ENCODE assay signal across 1 cellular context in the genomic region with DNA sequence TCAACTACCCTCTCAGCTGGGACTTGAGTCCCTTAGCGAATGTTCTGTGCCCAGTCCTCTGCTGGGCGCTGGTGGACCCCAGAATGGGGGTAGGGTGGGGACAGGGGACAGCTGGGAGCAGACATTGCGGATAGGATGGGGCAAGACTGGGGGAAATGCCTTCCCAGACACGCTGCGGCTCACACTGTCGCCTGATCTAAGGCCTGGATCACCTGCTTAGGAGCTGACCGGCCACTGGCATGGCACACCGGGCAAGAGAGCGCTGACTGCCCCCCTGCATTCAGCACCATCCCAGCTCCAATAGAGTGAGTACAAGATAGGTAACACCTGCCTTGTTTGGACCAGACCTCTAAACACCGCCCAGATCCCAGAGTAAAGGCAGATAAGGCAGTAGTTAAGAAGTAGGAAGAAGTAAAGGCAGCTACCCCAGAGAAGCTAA.
TF ChIP-seq lines count a peak whose summit lies in the region.

No MANE protein-coding gene starts in this region.

TF ChIP-seq in K562, 482 proteins besides CTCF, POLR2A, EP300 and RAD21:
- no peak for TF ChIP-seq FOXK1 (CRISPR knock-in tag; IDR thresholded peaks at IDR 0.05; ENCODE audit: borderline replicate concordance)
- no peak for TF ChIP-seq DIDO1 (tag; IDR thresholded peaks at IDR 0.05; ENCODE audit: low read depth)
- no peak for TF ChIP-seq GABPA (tag; conservative IDR thresholded peaks at IDR 0.05; ENCODE audit: low read depth)
- no peak for TF ChIP-seq CBFA2T3 (IDR thresholded peaks at IDR 0.05)
- TF ChIP-seq BDP1 (IDR thresholded peaks at IDR 0.05; ENCODE audit: insufficient read depth, insufficient read length) = no peak
- TF ChIP-seq ZNF165 (CRISPR knock-in tag; IDR thresholded peaks at IDR 0.05; ENCODE audit: borderline replicate concordance) = no peak
- TF ChIP-seq CHD1 (IDR thresholded peaks at IDR 0.05; ENCODE audit: low read length) = peak; percentile 34
- no peak for TF ChIP-seq PHF21A (IDR thresholded peaks at IDR 0.05; ENCODE audit: borderline replicate concordance, low read depth)
- peak; percentile 2 for TF ChIP-seq HNRNPLL (IDR thresholded peaks at IDR 0.05; ENCODE audit: low read depth, low read length, poor library complexity, severe bottlenecking)
- TF ChIP-seq PHTF2 (CRISPR knock-in tag; IDR thresholded peaks at IDR 0.05) = no peak
- no peak for TF ChIP-seq MBD2 (IDR thresholded peaks at IDR 0.05; ENCODE audit: borderline replicate concordance, low read depth)
- TF ChIP-seq, protein P1, sequence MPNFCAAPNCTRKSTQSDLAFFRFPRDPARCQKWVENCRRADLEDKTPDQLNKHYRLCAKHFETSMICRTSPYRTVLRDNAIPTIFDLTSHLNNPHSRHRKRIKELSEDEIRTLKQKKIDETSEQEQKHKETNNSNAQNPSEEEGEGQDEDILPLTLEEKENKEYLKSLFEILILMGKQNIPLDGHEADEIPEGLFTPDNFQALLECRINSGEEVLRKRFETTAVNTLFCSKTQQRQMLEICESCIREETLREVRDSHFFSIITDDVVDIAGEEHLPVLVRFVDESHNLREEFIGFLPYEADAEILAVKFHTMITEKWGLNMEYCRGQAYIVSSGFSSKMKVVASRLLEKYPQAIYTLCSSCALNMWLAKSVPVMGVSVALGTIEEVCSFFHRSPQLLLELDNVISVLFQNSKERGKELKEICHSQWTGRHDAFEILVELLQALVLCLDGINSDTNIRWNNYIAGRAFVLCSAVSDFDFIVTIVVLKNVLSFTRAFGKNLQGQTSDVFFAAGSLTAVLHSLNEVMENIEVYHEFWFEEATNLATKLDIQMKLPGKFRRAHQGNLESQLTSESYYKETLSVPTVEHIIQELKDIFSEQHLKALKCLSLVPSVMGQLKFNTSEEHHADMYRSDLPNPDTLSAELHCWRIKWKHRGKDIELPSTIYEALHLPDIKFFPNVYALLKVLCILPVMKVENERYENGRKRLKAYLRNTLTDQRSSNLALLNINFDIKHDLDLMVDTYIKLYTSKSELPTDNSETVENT (CRISPR knock-in tag; IDR thresholded peaks at IDR 0.05) = peak; percentile 67
- no peak for TF ChIP-seq EGR1 (conservative IDR thresholded peaks at IDR 0.05)
- no peak for TF ChIP-seq ILF3 (IDR thresholded peaks at IDR 0.05; ENCODE audit: borderline replicate concordance)
- no peak for TF ChIP-seq MYNN (IDR thresholded peaks at IDR 0.05)
- no peak for TF ChIP-seq MYNN (CRISPR knock-in tag; IDR thresholded peaks at IDR 0.05)
- TF ChIP-seq JUNB (CRISPR knock-in tag; conservative IDR thresholded peaks at IDR 0.05) = no peak
- TF ChIP-seq, protein P2, sequence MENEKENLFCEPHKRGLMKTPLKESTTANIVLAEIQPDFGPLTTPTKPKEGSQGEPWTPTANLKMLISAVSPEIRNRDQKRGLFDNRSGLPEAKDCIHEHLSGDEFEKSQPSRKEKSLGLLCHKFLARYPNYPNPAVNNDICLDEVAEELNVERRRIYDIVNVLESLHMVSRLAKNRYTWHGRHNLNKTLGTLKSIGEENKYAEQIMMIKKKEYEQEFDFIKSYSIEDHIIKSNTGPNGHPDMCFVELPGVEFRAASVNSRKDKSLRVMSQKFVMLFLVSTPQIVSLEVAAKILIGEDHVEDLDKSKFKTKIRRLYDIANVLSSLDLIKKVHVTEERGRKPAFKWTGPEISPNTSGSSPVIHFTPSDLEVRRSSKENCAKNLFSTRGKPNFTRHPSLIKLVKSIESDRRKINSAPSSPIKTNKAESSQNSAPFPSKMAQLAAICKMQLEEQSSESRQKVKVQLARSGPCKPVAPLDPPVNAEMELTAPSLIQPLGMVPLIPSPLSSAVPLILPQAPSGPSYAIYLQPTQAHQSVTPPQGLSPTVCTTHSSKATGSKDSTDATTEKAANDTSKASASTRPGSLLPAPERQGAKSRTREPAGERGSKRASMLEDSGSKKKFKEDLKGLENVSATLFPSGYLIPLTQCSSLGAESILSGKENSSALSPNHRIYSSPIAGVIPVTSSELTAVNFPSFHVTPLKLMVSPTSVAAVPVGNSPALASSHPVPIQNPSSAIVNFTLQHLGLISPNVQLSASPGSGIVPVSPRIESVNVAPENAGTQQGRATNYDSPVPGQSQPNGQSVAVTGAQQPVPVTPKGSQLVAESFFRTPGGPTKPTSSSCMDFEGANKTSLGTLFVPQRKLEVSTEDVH (IDR thresholded peaks at IDR 0.05; ENCODE audit: low read depth, partially characterized antibody) = no peak
- TF ChIP-seq NFATC3 (IDR thresholded peaks at IDR 0.05) = no peak
- TF ChIP-seq SRSF3 (IDR thresholded peaks at IDR 0.05; ENCODE audit: insufficient read depth, low read length) = 0 out of 2 replicates have a peak, but pooled peaks have one; percentile 29
- TF ChIP-seq PHB2 (IDR thresholded peaks at IDR 0.05; ENCODE audit: low read depth) = no peak
- TF ChIP-seq HDAC6 (IDR thresholded peaks at IDR 0.05; ENCODE audit: low read depth, low read length) = no peak
- no peak for TF ChIP-seq HLTF (IDR thresholded peaks at IDR 0.05)
- TF ChIP-seq, protein P3, sequence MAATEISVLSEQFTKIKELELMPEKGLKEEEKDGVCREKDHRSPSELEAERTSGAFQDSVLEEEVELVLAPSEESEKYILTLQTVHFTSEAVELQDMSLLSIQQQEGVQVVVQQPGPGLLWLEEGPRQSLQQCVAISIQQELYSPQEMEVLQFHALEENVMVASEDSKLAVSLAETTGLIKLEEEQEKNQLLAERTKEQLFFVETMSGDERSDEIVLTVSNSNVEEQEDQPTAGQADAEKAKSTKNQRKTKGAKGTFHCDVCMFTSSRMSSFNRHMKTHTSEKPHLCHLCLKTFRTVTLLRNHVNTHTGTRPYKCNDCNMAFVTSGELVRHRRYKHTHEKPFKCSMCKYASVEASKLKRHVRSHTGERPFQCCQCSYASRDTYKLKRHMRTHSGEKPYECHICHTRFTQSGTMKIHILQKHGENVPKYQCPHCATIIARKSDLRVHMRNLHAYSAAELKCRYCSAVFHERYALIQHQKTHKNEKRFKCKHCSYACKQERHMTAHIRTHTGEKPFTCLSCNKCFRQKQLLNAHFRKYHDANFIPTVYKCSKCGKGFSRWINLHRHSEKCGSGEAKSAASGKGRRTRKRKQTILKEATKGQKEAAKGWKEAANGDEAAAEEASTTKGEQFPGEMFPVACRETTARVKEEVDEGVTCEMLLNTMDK (IDR thresholded peaks at IDR 0.05; ENCODE audit: borderline replicate concordance, insufficient read depth, low read depth, low read length, poor library complexity, severe bottlenecking) = no peak
- TF ChIP-seq, protein P4, sequence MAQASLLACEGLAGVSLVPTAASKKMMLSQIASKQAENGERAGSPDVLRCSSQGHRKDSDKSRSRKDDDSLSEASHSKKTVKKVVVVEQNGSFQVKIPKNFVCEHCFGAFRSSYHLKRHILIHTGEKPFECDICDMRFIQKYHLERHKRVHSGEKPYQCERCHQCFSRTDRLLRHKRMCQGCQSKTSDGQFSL (CRISPR knock-in tag; IDR thresholded peaks at IDR 0.05) = no peak
- TF ChIP-seq, protein P4 (tag; IDR thresholded peaks at IDR 0.05) = 0 out of 4 replicates have a peak, but pooled peaks of 1 of the 2 experiments have one; percentile 20
- TF ChIP-seq ZNF384 (IDR thresholded peaks at IDR 0.05; ENCODE audit: low read depth, low read length) = no peak
- TF ChIP-seq, protein P5, sequence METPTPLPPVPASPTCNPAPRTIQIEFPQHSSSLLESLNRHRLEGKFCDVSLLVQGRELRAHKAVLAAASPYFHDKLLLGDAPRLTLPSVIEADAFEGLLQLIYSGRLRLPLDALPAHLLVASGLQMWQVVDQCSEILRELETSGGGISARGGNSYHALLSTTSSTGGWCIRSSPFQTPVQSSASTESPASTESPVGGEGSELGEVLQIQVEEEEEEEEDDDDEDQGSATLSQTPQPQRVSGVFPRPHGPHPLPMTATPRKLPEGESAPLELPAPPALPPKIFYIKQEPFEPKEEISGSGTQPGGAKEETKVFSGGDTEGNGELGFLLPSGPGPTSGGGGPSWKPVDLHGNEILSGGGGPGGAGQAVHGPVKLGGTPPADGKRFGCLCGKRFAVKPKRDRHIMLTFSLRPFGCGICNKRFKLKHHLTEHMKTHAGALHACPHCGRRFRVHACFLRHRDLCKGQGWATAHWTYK (CRISPR knock-in tag; IDR thresholded peaks at IDR 0.05) = no peak
- TF ChIP-seq RBM22 (IDR thresholded peaks at IDR 0.05; ENCODE audit: low read depth, low read length, poor library complexity, severe bottlenecking) = no peak
- no peak for TF ChIP-seq MYC (IDR thresholded peaks at IDR 0.05; ENCODE audit: low read depth, low read length)
- 0 out of 2 replicates have a peak, but pooled peaks have one; percentile 61 for TF ChIP-seq MYC (CRISPR knock-in tag; IDR thresholded peaks at IDR 0.05; ENCODE audit: borderline replicate concordance, low read depth)
- no peak for TF ChIP-seq MTA3 (IDR thresholded peaks at IDR 0.05; ENCODE audit: borderline replicate concordance)
- no peak for TF ChIP-seq ZNF717 (CRISPR knock-in tag; IDR thresholded peaks at IDR 0.05)
- TF ChIP-seq, protein P6, sequence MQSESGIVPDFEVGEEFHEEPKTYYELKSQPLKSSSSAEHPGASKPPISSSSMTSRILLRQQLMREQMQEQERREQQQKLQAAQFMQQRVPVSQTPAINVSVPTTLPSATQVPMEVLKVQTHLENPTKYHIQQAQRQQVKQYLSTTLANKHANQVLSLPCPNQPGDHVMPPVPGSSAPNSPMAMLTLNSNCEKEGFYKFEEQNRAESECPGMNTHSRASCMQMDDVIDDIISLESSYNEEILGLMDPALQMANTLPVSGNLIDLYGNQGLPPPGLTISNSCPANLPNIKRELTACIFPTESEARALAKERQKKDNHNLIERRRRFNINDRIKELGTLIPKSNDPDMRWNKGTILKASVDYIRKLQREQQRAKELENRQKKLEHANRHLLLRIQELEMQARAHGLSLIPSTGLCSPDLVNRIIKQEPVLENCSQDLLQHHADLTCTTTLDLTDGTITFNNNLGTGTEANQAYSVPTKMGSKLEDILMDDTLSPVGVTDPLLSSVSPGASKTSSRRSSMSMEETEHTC (IDR thresholded peaks at IDR 0.05) = no peak
- TF ChIP-seq, protein P7, sequence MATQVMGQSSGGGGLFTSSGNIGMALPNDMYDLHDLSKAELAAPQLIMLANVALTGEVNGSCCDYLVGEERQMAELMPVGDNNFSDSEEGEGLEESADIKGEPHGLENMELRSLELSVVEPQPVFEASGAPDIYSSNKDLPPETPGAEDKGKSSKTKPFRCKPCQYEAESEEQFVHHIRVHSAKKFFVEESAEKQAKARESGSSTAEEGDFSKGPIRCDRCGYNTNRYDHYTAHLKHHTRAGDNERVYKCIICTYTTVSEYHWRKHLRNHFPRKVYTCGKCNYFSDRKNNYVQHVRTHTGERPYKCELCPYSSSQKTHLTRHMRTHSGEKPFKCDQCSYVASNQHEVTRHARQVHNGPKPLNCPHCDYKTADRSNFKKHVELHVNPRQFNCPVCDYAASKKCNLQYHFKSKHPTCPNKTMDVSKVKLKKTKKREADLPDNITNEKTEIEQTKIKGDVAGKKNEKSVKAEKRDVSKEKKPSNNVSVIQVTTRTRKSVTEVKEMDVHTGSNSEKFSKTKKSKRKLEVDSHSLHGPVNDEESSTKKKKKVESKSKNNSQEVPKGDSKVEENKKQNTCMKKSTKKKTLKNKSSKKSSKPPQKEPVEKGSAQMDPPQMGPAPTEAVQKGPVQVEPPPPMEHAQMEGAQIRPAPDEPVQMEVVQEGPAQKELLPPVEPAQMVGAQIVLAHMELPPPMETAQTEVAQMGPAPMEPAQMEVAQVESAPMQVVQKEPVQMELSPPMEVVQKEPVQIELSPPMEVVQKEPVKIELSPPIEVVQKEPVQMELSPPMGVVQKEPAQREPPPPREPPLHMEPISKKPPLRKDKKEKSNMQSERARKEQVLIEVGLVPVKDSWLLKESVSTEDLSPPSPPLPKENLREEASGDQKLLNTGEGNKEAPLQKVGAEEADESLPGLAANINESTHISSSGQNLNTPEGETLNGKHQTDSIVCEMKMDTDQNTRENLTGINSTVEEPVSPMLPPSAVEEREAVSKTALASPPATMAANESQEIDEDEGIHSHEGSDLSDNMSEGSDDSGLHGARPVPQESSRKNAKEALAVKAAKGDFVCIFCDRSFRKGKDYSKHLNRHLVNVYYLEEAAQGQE (CRISPR knock-in tag; IDR thresholded peaks at IDR 0.05; ENCODE audit: low read depth) = no peak
- TF ChIP-seq SETDB1 (IDR thresholded peaks at IDR 0.05; ENCODE audit: low read length) = peak; percentile 20
- TF ChIP-seq WHSC1 (IDR thresholded peaks at IDR 0.05; ENCODE audit: low read length) = peak; percentile 73
- TF ChIP-seq ZZZ3 (IDR thresholded peaks at IDR 0.05) = no peak
- no peak for TF ChIP-seq ZNF174 (CRISPR knock-in tag; IDR thresholded peaks at IDR 0.05)
- TF ChIP-seq BCL6 (CRISPR knock-in tag; IDR thresholded peaks at IDR 0.05) = no peak
